Comparison of ENCODE assay signal across 32 cellular contexts in the genomic region with DNA sequence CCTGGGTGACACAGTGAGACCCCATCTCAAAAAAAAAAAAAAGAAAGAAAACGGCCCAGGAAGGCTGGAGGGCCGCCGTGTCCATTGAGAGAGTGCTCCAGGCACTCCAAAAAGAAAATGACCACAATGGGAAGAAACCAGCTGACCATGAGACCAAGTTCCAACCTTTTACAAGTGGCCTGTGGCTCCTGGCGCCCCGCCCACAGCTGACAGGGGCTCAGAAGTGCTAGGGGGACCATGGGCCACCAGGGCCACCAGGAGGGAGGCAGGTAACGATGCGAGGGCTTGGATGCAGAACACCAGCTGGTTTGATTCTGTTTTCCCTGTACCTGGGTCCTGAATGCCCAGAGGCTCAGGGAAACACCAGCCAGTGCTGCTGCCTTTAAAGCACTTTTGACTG. TPM values are rescaled to one million over a fixed set of nuclear protein-coding genes. Genes with fewer than 3 reads are reported as not detected.
"Had no signal": no experiment of that assay in that cellular context is flagged by ENCODE, and none has a peak within 500 bp of the region (broad histone marks: within the 10 kb centered on the region; RNA-seq: fewer than 3 reads in every experiment).

No MANE protein-coding gene starts in this region.

- H3K4me3 ChIP-seq: coronary artery, dorsolateral prefrontal cortex, esophagus squamous epithelium, gastrocnemius medialis, heart left ventricle, hepatocyte, lower lobe of right lung, mucosa of descending colon had no signal

- H3K27me3 ChIP-seq: dorsolateral prefrontal cortex, esophagus squamous epithelium, gastrocnemius medialis, heart left ventricle, hepatocyte had no signal

- H3K27ac ChIP-seq: dorsolateral prefrontal cortex, epithelial cell of prostate, esophagus squamous epithelium, gastrocnemius medialis, hepatocyte, lower lobe of right lung had no signal

- DNase-seq: dermis blood vessel endothelial cell; dorsolateral prefrontal cortex; effector CD8-positive, alpha-beta T cell; effector memory CD8-positive, alpha-beta T cell; endodermal cell; erythroblast; esophagus squamous epithelium; foreskin fibroblast; foreskin melanocyte; gastrocnemius medialis; heart left ventricle; hypothalamus; immature natural killer cell; islet precursor cell; kidney; kidney glomerular epithelial cell; left colon; left ventricle myocardium superior; lower lobe of right lung; mesenchymal stem cell; mucosa of descending colon had no signal

- H3K4me1 ChIP-seq: esophagus squamous epithelium, lower lobe of right lung had no signal

- H3K9me3 ChIP-seq: esophagus squamous epithelium, gastrocnemius medialis, heart left ventricle, lower lobe of right lung, mucosa of descending colon had no signal

RNA-seq across cellular contexts. Expression of gene PRKACG, which starts 56.3 kb away (rescaled TPM):
- total RNA-seq: cerebellum, dermis blood vessel endothelial cell, dorsolateral prefrontal cortex, endodermal cell, esophagus mucosa, esophagus squamous epithelium, gastrocnemius medialis, glomerular endothelial cell, heart left ventricle, hepatocyte, kidney, left colon, left lobe of liver, left ventricle myocardium superior, lower leg skin, lower lobe of right lung, lung microvascular endothelial cell, mesenteric fat pad, mesothelial cell of epicardium, mucosa of descending colon had no signal
- polyA plus RNA-seq: heart left ventricle, hepatocyte, immature natural killer cell had no signal
